ENCODE assay signal across 20 cellular contexts in genomic region chr11:21654091-21654490, GRCh38.
DNase-seq lines count a peak whose midpoint lies in the region; ATAC-seq, FAIRE-seq and TF ChIP-seq lines count a peak whose summit lies in the region.
"Had no signal": no experiment of that assay in that cellular context is flagged by ENCODE, and none has a peak within 500 bp of the region (broad histone marks: within the 10 kb centered on the region; RNA-seq: fewer than 3 reads in every experiment).

No MANE protein-coding gene starts in this region.

- H3K27ac ChIP-seq in adrenal gland = no peak overlapping the region
- H3K27ac ChIP-seq: BLaER1, esophagus squamous epithelium, lower lobe of right lung, neutrophil had no signal

- ATAC-seq in esophagus mucosa = no peak
- ATAC-seq: activated CD4-positive, alpha-beta T cell treated with anti-CD3 and anti-CD28 coated beads for 36 hours; activated naive CD4-positive, alpha-beta T cell treated with anti-CD3 and anti-CD28 coated beads, Interleukin-2, amount 50 U/mL, for 72 hours; HCT116; lower lobe of right lung; Right ventricle myocardium inferior had no signal

- H3K4me1 ChIP-seq in adrenal gland (replicated peaks in 1 of 2) = no peaks in the 10 kb centered on the region
- H3K4me1 ChIP-seq: BLaER1, esophagus squamous epithelium, lower lobe of right lung had no signal

- FAIRE-seq in HTR-8/SVneo (lab: Jason Lieb, UNC) = no peak
- FAIRE-seq: kidney had no signal

- WGBS in adrenal gland, 4 donors = 27 to 53% (median 39%) methylated on average over 3 of the region's 3 CpGs

- intact Hi-C loops in adrenal gland (cut with DNase I) = no loop called here

- no peak for TF ChIP-seq CTCF in adrenal gland (IDR thresholded peaks at IDR 0.05)

- DNase-seq in NCI-H510A treated with DMSO at 0.1 percent for 48 hours (lab: John Stamatoyannopoulos, UW) = peak; percentile 33
- DNase-seq in NCI-H510A (lab: John Stamatoyannopoulos, UW) = no peak
- DNase-seq in NCI-H146 treated with DMSO at 0.1 percent for 48 hours (lab: John Stamatoyannopoulos, UW; ENCODE audit: unreplicated experiment) = peak; percentile 98
- DNase-seq in NCI-H446 treated with DMSO at 0.1 percent for 48 hours (lab: John Stamatoyannopoulos, UW) = peak; percentile 68
- peak; percentile 44 for DNase-seq in retina
- DNase-seq in adrenal gland = no peak
- DNase-seq in HTR-8/SVneo (ENCODE audit: insufficient read length, low spot score) = no peak
- DNase-seq: activated CD4-positive, alpha-beta T cell treated with anti-CD3 and anti-CD28 coated beads for 36 hours; effector memory CD4-positive, alpha-beta T cell; esophagus squamous epithelium; kidney; lower lobe of right lung; OCI-M1; stimulated activated CD4-positive, alpha-beta T cell treated with anti-CD3 and anti-CD28 coated beads, Interleukin-12 subunit alpha, Interleukin-12 subunit beta, amount 100 ng/mL, for 4 hours had no signal

- no peaks in the 10 kb centered on the region for H3K36me3 ChIP-seq in adrenal gland (replicated peaks in 1 of 2)
- H3K36me3 ChIP-seq: BLaER1, esophagus squamous epithelium, lower lobe of right lung, neutrophil had no signal

- no peaks in the 10 kb centered on the region for H3K9me3 ChIP-seq in adrenal gland (replicated peaks in 1 of 3)
- H3K9me3 ChIP-seq: BLaER1, esophagus squamous epithelium, lower lobe of right lung, neutrophil had no signal

- TF ChIP-seq POLR2A in adrenal gland (IDR thresholded peaks at IDR 0.05) = no peak

- H3K4me3 ChIP-seq in adrenal gland = no peak overlapping the region
- H3K4me3 ChIP-seq: BLaER1, esophagus squamous epithelium, lower lobe of right lung had no signal

- H3K27me3 ChIP-seq in adrenal gland = no peaks in the 10 kb centered on the region
- H3K27me3 ChIP-seq: BLaER1, esophagus squamous epithelium, neutrophil had no signal

Comparison
In these comparisons a context has a peak if more than half of its experiments do, and no peak if none do; other contexts are left out.
1. DNase-seq: peak in NCI-H510A treated with DMSO at 0.1 percent for 48 hours (single experiment), NCI-H146 treated with DMSO at 0.1 percent for 48 hours (single experiment), NCI-H446 treated with DMSO at 0.1 percent for 48 hours (single experiment) and retina (single experiment); none in NCI-H510A (single experiment), adrenal gland (0 of 7) and HTR-8/SVneo (single experiment).